Comparison of ENCODE assay signal across 25 cellular contexts in the genomic region with DNA sequence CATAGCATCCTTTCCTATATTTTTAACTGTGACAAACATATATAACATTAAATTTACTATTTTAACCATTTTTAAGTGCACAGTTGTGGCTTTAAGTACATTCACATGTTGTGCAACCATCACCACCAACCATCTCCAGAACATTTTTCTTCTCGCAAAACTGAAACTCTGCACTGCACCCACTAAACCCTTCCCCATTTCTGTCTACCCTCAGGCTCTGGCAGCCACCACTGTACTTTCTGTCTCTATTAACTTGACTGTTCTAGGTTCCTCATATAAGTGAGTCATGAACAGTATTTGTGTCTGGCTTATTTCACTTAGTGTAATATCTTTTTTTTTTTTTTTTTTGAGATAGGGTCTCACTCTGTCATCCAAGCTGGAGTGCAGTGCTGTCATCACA. TPM values are rescaled to one million over a fixed set of nuclear protein-coding genes. Genes with fewer than 3 reads are reported as not detected.
A peak's percentile ranks its signal among the peaks of the same experiment; 100 is the strongest.
DNase-seq lines count a peak whose midpoint lies in the region; ATAC-seq, FAIRE-seq and TF ChIP-seq lines count a peak whose summit lies in the region.
"Had no signal": no experiment of that assay in that cellular context is flagged by ENCODE, and none has a peak within 500 bp of the region (broad histone marks: within the 10 kb centered on the region; RNA-seq: fewer than 3 reads in every experiment).

No MANE protein-coding gene starts in this region.

- H3K4me1 ChIP-seq in left lung = peaks cover 4 to 69% of the 10 kb centered on the region in 2 donors

- no peaks in the 10 kb centered on the region for H3K4me1 Mint-ChIP-seq in osteocyte (ENCODE audit: unreplicated experiment)
- H3K4me1 Mint-ChIP-seq: activated CD4-positive, alpha-beta T cell treated with anti-CD3 and anti-CD28 coated beads for 36 hours; activated CD8-positive, alpha-beta memory T cell treated with anti-CD3 and anti-CD28 coated beads, Interleukin-2, amount 10 ng/mL, durations not matched to agents 7 days and 5 days had no signal

- no peaks in the 10 kb centered on the region for H3K9me3 ChIP-seq in left lung

- H3K36me3 Mint-ChIP-seq in osteocyte (ENCODE audit: unreplicated experiment) = no peaks in the 10 kb centered on the region
- H3K36me3 Mint-ChIP-seq: activated CD8-positive, alpha-beta memory T cell treated with anti-CD3 and anti-CD28 coated beads, Interleukin-2, amount 10 ng/mL, durations not matched to agents 7 days and 5 days; activated naive CD4-positive, alpha-beta T cell treated with anti-CD3 and anti-CD28 coated beads, Interleukin-2, amount 50 U/mL, for 72 hours; type B pancreatic cell had no signal

- H3K27ac ChIP-seq in left lung = peak overlapping the region in 1 of 2 donors; percentile 78

- no peak overlapping the region for H3K4me3 Mint-ChIP-seq in osteocyte (ENCODE audit: unreplicated experiment)
- H3K4me3 Mint-ChIP-seq: activated CD4-positive, alpha-beta T cell treated with anti-CD3 and anti-CD28 coated beads for 36 hours; activated CD8-positive, alpha-beta memory T cell treated with anti-CD3 and anti-CD28 coated beads, Interleukin-2, amount 10 ng/mL, durations not matched to agents 7 days and 5 days; T-helper 1 cell treated with Interleukin-12 subunit alpha and Interleukin-12 subunit beta and Interleukin-4 antibody, amounts not matched to agents 30 μg/mL and 1 μg/mL, for 36 hours; type B pancreatic cell had no signal

- no peaks in the 10 kb centered on the region for H3K36me3 ChIP-seq in left lung

- peak; percentile 59 for ATAC-seq in left lung
- ATAC-seq: activated CD4-positive, alpha-beta T cell treated with anti-CD3 and anti-CD28 coated beads for 36 hours; activated CD8-positive, alpha-beta memory T cell treated with anti-CD3 and anti-CD28 coated beads, Interleukin-2, amount 10 ng/mL, durations not matched to agents 7 days and 5 days had no signal

- no peak for TF ChIP-seq CTCF in left lung (IDR thresholded peaks at IDR 0.05)
- TF ChIP-seq CTCF in osteocyte (IDR thresholded peaks at IDR 0.05) = no peak

- H3K9me3 Mint-ChIP-seq in osteocyte (ENCODE audit: unreplicated experiment) = no peaks in the 10 kb centered on the region
- H3K9me3 Mint-ChIP-seq: activated naive CD4-positive, alpha-beta T cell treated with anti-CD3 and anti-CD28 coated beads, Interleukin-2, amount 50 U/mL, for 72 hours; T-helper 1 cell treated with Interleukin-12 subunit alpha and Interleukin-12 subunit beta and Interleukin-4 antibody, amounts not matched to agents 30 μg/mL and 1 μg/mL, for 36 hours; type B pancreatic cell had no signal

- peaks cover 9% of the 10 kb centered on the region for H3K27me3 Mint-ChIP-seq in osteocyte (ENCODE audit: unreplicated experiment)
- H3K27me3 Mint-ChIP-seq: activated CD4-positive, alpha-beta T cell treated with anti-CD3 and anti-CD28 coated beads for 36 hours; type B pancreatic cell had no signal

- H3K27me3 ChIP-seq in left lung = no peaks in the 10 kb centered on the region

- intact Hi-C loops in left lung (cut with DNase I) = no loop called here

- H3K27ac Mint-ChIP-seq in osteocyte (ENCODE audit: unreplicated experiment) = no peak overlapping the region
- H3K27ac Mint-ChIP-seq: activated CD4-positive, alpha-beta T cell treated with anti-CD3 and anti-CD28 coated beads for 36 hours; activated CD8-positive, alpha-beta memory T cell treated with anti-CD3 and anti-CD28 coated beads, Interleukin-2, amount 10 ng/mL, durations not matched to agents 7 days and 5 days; activated naive CD4-positive, alpha-beta T cell treated with anti-CD3 and anti-CD28 coated beads, Interleukin-2, amount 50 U/mL, for 72 hours; T-helper 1 cell treated with Interleukin-12 subunit alpha and Interleukin-12 subunit beta and Interleukin-4 antibody, amounts not matched to agents 30 μg/mL and 1 μg/mL, for 36 hours; type B pancreatic cell had no signal

- DNase-seq in Ammon's horn (ENCODE audit: low spot score) = peak; percentile 39
- peak; percentile 87 to 89 for DNase-seq in Kasumi-1 (lab: John Stamatoyannopoulos, UW)
- peak; percentile 99 for DNase-seq in SIG-M5 treated with dmso at 0.1 percent for 504 hours (lab: John Stamatoyannopoulos, UW; ENCODE audit: unreplicated experiment)
- DNase-seq in left lung = no peak
- no peak for DNase-seq in NCI-H2171 (lab: John Stamatoyannopoulos, UW)
- no peak for DNase-seq in RCC 7860 (ENCODE audit: low spot score)
- no peak for DNase-seq in osteocyte (ENCODE audit: extremely low spot score, unreplicated experiment)
- DNase-seq in occipital lobe (lab: John Stamatoyannopoulos, UW) = no peak
- DNase-seq: activated CD4-positive, alpha-beta T cell treated with anti-CD3 and anti-CD28 coated beads for 36 hours; activated CD8-positive, alpha-beta memory T cell treated with anti-CD3 and anti-CD28 coated beads, Interleukin-2, amount 10 ng/mL, durations not matched to agents 7 days and 5 days; C1 segment of cervical spinal cord; effector CD4-positive, alpha-beta T cell; islet precursor cell; NCI-H1694; NCI-H526; retina; SHP77 had no signal

- no peak overlapping the region for H3K4me3 ChIP-seq in left lung

- FAIRE-seq in RCC 7860 (lab: Jason Lieb, UNC) = no peak
- FAIRE-seq: frontal cortex had no signal

RNA-seq across cellular contexts. Expression of gene KCNMB1, which starts 25.5 kb away (rescaled TPM):
- total RNA-seq in left lung (1 to 10 TPM; 1.9 to 5.0 TPM), osteocyte (3.3 and 3.5 TPM in 2 replicates), occipital lobe (0.16 TPM)
- total RNA-seq: activated CD4-positive, alpha-beta T cell treated with anti-CD3 and anti-CD28 coated beads for 36 hours; activated CD8-positive, alpha-beta memory T cell treated with anti-CD3 and anti-CD28 coated beads, Interleukin-2, amount 10 ng/mL, durations not matched to agents 7 days and 5 days; activated naive CD4-positive, alpha-beta T cell treated with anti-CD3 and anti-CD28 coated beads, Interleukin-2, amount 50 U/mL, for 72 hours; H4; lung microvascular endothelial cell; myocyte; OCI-LY7 had no signal

Comparison
In these comparisons a context has a peak if more than half of its experiments do, and no peak if none do; other contexts are left out.
1. DNase-seq: peak in Ammon's horn (single experiment), Kasumi-1 (2 of 2) and SIG-M5 treated with dmso at 0.1 percent for 504 hours (single experiment); none in left lung (0 of 2), NCI-H2171 (single experiment), RCC 7860 (single experiment), osteocyte (single experiment) and occipital lobe (single experiment).